ENCODE assay signal across 1 cellular context in genomic region chr4:15918484-15919129, GRCh38.
TF ChIP-seq lines count a peak whose summit lies in the region.

No MANE protein-coding gene starts in this region.

TF ChIP-seq in WTC11, 78 proteins besides CTCF, POLR2A, EP300 and RAD21 (continued from another document):
- TF ChIP-seq ERG (CRISPR knock-in tag; IDR thresholded peaks at IDR 0.05) (no peak), KAT7 (CRISPR knock-in tag; IDR thresholded peaks at IDR 0.05; ENCODE audit: borderline replicate concordance) (no peak), PRDM15 (CRISPR knock-in tag; IDR thresholded peaks at IDR 0.05) (no peak), ZNF423 (CRISPR knock-in tag; IDR thresholded peaks at IDR 0.05) (no peak), JUN (CRISPR knock-in tag; IDR thresholded peaks at IDR 0.05) (no peak), ESRRA (CRISPR knock-in tag; IDR thresholded peaks at IDR 0.05; ENCODE audit: borderline replicate concordance) (no peak)
